8 cellular contexts compared by ENCODE assay signal in the genomic region with DNA sequence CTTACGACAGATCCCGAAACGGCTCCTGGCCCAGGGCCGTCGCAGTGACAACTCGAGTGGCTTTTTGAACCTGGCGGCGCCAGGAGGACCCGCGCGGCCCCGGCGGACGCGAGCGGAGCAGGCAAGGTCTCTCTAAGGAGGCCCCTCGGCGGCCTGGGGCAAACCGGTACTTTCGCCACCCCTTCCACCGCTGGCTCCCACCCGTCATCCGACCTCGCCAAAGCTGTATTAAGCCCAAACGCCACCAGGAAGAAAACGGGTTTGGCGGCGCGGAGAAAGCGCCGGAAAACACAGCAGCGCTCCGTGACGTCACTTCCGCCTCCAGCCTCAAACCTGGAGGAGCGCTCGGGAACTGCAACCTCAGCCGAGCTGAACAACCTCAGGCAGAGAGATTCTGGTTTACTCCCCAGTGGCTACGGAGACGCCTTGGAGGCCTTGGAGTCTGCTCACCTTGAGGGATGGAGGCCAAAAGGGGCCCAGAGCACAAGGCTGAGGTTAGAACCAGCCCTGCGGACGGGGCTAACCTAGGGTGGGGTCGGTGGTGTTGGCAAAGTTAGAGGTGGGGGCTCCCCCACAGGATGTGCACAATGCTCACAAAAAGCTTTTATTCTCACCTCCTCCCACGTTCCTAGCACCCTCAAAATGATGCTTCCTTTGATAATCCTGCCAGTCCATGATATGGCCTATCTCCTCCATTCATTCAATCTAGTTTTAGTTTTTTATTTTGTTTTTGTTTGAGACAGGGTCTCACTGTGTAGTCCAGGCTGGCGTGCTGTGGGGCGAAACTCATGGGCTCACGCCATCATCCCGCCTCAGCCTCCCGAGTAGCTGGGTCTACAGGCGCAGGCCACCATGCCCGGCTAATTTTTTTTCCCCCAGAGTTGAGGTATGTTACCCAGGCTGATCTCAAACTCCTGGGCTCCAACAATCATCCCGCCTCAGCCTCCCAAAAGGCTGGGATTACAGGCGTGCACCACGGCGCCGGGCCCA. TPM values are rescaled to one million over a fixed set of nuclear protein-coding genes. Genes with fewer than 3 reads are reported as not detected.
DNase-seq lines count a peak whose midpoint lies in the region; ATAC-seq and TF ChIP-seq lines count a peak whose summit lies in the region.

Gene ZNF266, minus strand, starts transcription at position 295 of the 990 bp plus-strand sequence. CDS start 15,484 bp downstream, outside the sequence.

- H3K9me3 ChIP-seq in adrenal gland (replicated peaks in 1 of 3) (no peaks in the 10 kb centered on the region), left ventricle myocardium inferior (replicated peaks) (peaks cover 12% of the 10 kb centered on the region)

- WGBS in adrenal gland, 4 donors, result 12 to 24% (median 17%) methylated on average over 31 to 56 of the region's 56 CpGs

- H3K27me3 Mint-ChIP-seq in T-cell (no peaks in the 10 kb centered on the region), progenitor cell of endocrine pancreas (no peaks in the 10 kb centered on the region)

- peaks cover 39% of the 10 kb centered on the region for H3K36me3 Mint-ChIP-seq in T-cell
- peaks cover 38% of the 10 kb centered on the region for H3K36me3 Mint-ChIP-seq in progenitor cell of endocrine pancreas (ENCODE audit: insufficient read depth)

- peaks cover 0 to 13% of the 10 kb centered on the region in 2 donors for H3K36me3 ChIP-seq in adrenal gland (replicated peaks in 1 of 2)
- H3K36me3 ChIP-seq in left ventricle myocardium inferior, result peaks cover 35% of the 10 kb centered on the region

- H3K27ac ChIP-seq in adrenal gland, result peak within 1 kb of the TSS; percentile 67 to 95 (median 88)
- H3K27ac ChIP-seq in left ventricle myocardium inferior (replicated peaks), result peak within 1 kb of the TSS; percentile 93

- H3K27ac Mint-ChIP-seq in T-cell, result peak within 1 kb of the TSS; percentile 98
- H3K27ac Mint-ChIP-seq in progenitor cell of endocrine pancreas, result peak within 1 kb of the TSS; percentile 98

- intact Hi-C loops in adrenal gland (cut with DNase I), result no loop called here
- intact Hi-C loops in left ventricle myocardium inferior (cut with micrococcal nuclease), result no loop called here

- TF ChIP-seq POLR2A in adrenal gland (IDR thresholded peaks at IDR 0.05), result peak in 1 of 2 donors; percentile 54

- ATAC-seq in HG02840 (IDR thresholded peaks at IDR 0.05; ENCODE audit: low FRiP score, unreplicated experiment), result peak; percentile 93
- ATAC-seq in T-cell (replicated peaks in 1 of 4), result peak; percentile 90 to 94 (median 91)

- H3K4me3 Mint-ChIP-seq in T-cell (peak within 1 kb of the TSS; percentile 93 to 95 (median 94)), progenitor cell of endocrine pancreas (ENCODE audit: low read depth) (peak within 1 kb of the TSS; percentile 95)

- CTCF ChIA-PET in T-cell (lab: Charles Lee), result interaction anchor here in 1 of 2 donors (0.6 to 1.5 kb wide), 4 partner anchors 102 to 296 kb away, joined by 3 to 5 read pairs (median 4); partner anchors contain the start of gene ZNF559

- H3K4me1 Mint-ChIP-seq in T-cell (peaks cover 43 to 49% (median 44%) of the 10 kb centered on the region in 3 donors), progenitor cell of endocrine pancreas (ENCODE audit: low read depth) (peaks cover 18% of the 10 kb centered on the region)

- TF ChIP-seq CTCF in GM12875 (IDR thresholded peaks at IDR 0.05; ENCODE audit: borderline replicate concordance, insufficient read depth, low read depth, low read length) (peak; percentile 71), adrenal gland (IDR thresholded peaks at IDR 0.05) (peak; percentile 75 to 96 (median 88)), left ventricle myocardium inferior (IDR thresholded peaks at IDR 0.05; ENCODE audit: borderline replicate concordance) (peak; percentile 74), progenitor cell of endocrine pancreas (IDR thresholded peaks at IDR 0.05; ENCODE audit: unreplicated experiment) (peak; percentile 58)

- peaks cover 0 to 7% (median 0%) of the 10 kb centered on the region in 3 donors for H3K9me3 Mint-ChIP-seq in T-cell
- H3K9me3 Mint-ChIP-seq in progenitor cell of endocrine pancreas (ENCODE audit: low read depth), result peaks cover 8% of the 10 kb centered on the region

- peak within 1 kb of the TSS; percentile 94 for H3K4me3 ChIP-seq in GM12875 (ENCODE audit: low read depth, low read length)
- peak within 1 kb of the TSS; percentile 70 to 93 (median 74) for H3K4me3 ChIP-seq in adrenal gland
- peak within 1 kb of the TSS; percentile 87 for H3K4me3 ChIP-seq in left ventricle myocardium inferior

- peaks cover 11 to 23% of the 10 kb centered on the region in 2 donors for H3K4me1 ChIP-seq in adrenal gland (replicated peaks in 1 of 2)
- peaks cover 38% of the 10 kb centered on the region for H3K4me1 ChIP-seq in left ventricle myocardium inferior

- POLR2A ChIA-PET in T-cell (lab: Charles Lee), result interaction anchor here in 1 of 2 donors (0.7 kb wide), 1 partner anchor 99 kb away, joined by 3 read pairs; no protein-coding TSS in a partner anchor

- H3K27me3 ChIP-seq in adrenal gland (no peaks in the 10 kb centered on the region), left ventricle myocardium inferior (ENCODE audit: low read depth) (no peaks in the 10 kb centered on the region)

- DNase-seq in NCI-H1436 treated with DMSO at 0.1 percent for 48 hours (lab: John Stamatoyannopoulos, UW) (peak; percentile 38), T-cell (peak; percentile 82 to 93 (median 90)), adrenal gland (peak; percentile 86 to 96 (median 93)), left ventricle myocardium inferior (peak; percentile 88), progenitor cell of endocrine pancreas (ENCODE audit: low spot score, unreplicated experiment) (peak; percentile 81), ureter (ENCODE audit: low spot score) (peak; percentile 92)

RNA-seq across cellular contexts. Expression of gene ZNF266, which starts in this region (rescaled TPM):
- total RNA-seq in T-cell (100 to 1,000 TPM in 1 of 5 donors, 10 to 100 TPM in 4; 44.2 to 117 (median 71.1) TPM), adrenal gland (10 to 100 TPM in 7 of 8 donors, 1 to 10 TPM in 1; 7.5 to 27.2 (median 17.1) TPM), left ventricle myocardium inferior (8.8 TPM), progenitor cell of endocrine pancreas (35.4 and 37.0 TPM in 2 replicates), ureter (40.5 TPM)
- 10 to 100 TPM; 10.5 to 51.7 (median 48.1) TPM for polyA plus RNA-seq in adrenal gland

Comparison
In these comparisons a context has a peak if more than half of its experiments do, and no peak if none do; other contexts are left out.
1. Peak in every context shown above with its lines: DNase-seq, ATAC-seq, H3K4me3 ChIP-seq and H3K27ac ChIP-seq.
2. DNase-seq: peak in every context shown above with its lines; median percentile 93 in adrenal gland; 92 in ureter; 90 in T-cell; 88 in left ventricle myocardium inferior; 81 in progenitor cell of endocrine pancreas; 38 in NCI-H1436 treated with DMSO at 0.1 percent for 48 hours.